Comparison of ENCODE assay signal across 11 cellular contexts in the genomic region with DNA sequence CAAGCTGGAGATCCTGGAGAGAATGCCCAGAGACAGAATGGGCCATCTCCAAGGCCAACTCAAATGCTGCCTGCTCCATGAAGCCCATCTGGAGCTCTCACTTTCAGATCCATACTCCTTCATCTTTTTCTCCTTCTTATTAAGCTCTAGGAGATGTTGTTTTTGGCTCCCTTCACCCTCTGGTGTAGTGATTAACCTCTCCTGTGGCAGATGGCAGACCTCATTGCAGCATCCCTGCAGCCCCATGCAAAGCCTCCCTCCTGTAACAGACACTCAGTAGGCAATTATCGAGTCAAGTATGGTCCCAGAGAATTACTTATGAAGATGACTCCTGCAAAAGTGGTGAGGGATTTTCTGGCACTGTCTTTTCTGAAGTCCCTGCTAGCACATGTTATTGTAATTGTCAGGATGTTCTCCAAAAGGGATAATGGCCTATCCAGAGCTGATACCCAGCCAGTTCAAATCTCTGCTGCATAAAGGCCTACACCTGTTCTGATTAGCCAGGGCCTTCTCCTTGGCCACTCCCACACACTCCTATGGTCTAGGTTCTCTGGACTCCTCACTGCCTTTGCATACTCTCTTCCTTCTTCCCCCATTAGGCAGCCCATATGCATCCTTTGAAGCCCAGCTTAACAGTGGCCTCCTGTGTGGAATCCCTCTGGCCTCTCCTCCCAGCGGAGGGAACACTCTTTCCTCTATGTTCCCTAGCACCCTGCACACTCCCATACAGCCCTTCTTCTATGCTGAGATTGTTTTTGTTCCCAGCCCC. TPM values are rescaled to one million over a fixed set of nuclear protein-coding genes. Genes with fewer than 3 reads are reported as not detected.
A peak's percentile ranks its signal among the peaks of the same experiment; 100 is the strongest.
DNase-seq lines count a peak whose midpoint lies in the region; ATAC-seq and TF ChIP-seq lines count a peak whose summit lies in the region.
"Had no signal": no experiment of that assay in that cellular context is flagged by ENCODE, and none has a peak within 500 bp of the region (broad histone marks: within the 10 kb centered on the region; RNA-seq: fewer than 3 reads in every experiment).

No MANE protein-coding gene starts in this region.

- no peak for ATAC-seq in activated CD8-positive, alpha-beta T cell treated with anti-CD3 and anti-CD28 coated beads, Interleukin-2, amount 10 ng/mL, durations not matched to agents 7 days and 5 days
- no peak for ATAC-seq in HG02642 (IDR thresholded peaks at IDR 0.05; ENCODE audit: poor library complexity, unreplicated experiment)
- ATAC-seq in GM18867 (IDR thresholded peaks at IDR 0.05; ENCODE audit: unreplicated experiment) = no peak

- POLR2A ChIA-PET in activated CD8-positive, alpha-beta T cell treated with anti-CD3 and anti-CD28 coated beads, Interleukin-2, amount 10 ng/mL, durations not matched to agents 7 days and 5 days (lab: Charles Lee) = interaction anchor here (1.0 to 2.0 kb wide), 3 partner anchors 10 to 238 kb away, joined by 5 to 12 read pairs (median 5); no protein-coding TSS in a partner anchor

- no peak overlapping the region for H3K4me3 Mint-ChIP-seq in activated CD8-positive, alpha-beta T cell treated with anti-CD3 and anti-CD28 coated beads, Interleukin-2, amount 10 ng/mL, durations not matched to agents 7 days and 5 days
- H3K4me3 Mint-ChIP-seq in nephron = no peak overlapping the region

- H3K4me2 ChIP-seq in Loucy (ENCODE audit: low read depth, low read length, poor library complexity, severe bottlenecking) = no peak overlapping the region

- no peaks in the 10 kb centered on the region for H4K20me1 ChIP-seq in Loucy (ENCODE audit: insufficient read depth, low read length, poor library complexity, severe bottlenecking)

- no peaks in the 10 kb centered on the region for H3K9me2 ChIP-seq in Loucy (replicated peaks; ENCODE audit: low read depth, low read length)

- TF ChIP-seq CTCF in Loucy (conservative IDR thresholded peaks at IDR 0.05; ENCODE audit: low read length) (no peak), nephron (IDR thresholded peaks at IDR 0.05; ENCODE audit: unreplicated experiment in 3 of 3) (no peak)

- H3K27ac Mint-ChIP-seq in activated CD8-positive, alpha-beta T cell treated with anti-CD3 and anti-CD28 coated beads, Interleukin-2, amount 10 ng/mL, durations not matched to agents 7 days and 5 days = peak overlapping the region; percentile 36
- peak overlapping the region in 2 of 3 experiments; percentile 4 to 71 for H3K27ac Mint-ChIP-seq in nephron

- no peak overlapping the region for H3K4me3 ChIP-seq in Loucy (ENCODE audit: low read length, poor library complexity, severe bottlenecking)
- H3K4me3 ChIP-seq: esophagus squamous epithelium had no signal

- peaks cover 88% of the 10 kb centered on the region for H3K4me1 ChIP-seq in Loucy (ENCODE audit: insufficient read depth, low read length, poor library complexity, severe bottlenecking)

- no peaks in the 10 kb centered on the region for H3K27me3 Mint-ChIP-seq in activated CD8-positive, alpha-beta T cell treated with anti-CD3 and anti-CD28 coated beads, Interleukin-2, amount 10 ng/mL, durations not matched to agents 7 days and 5 days (ENCODE audit: low read depth)
- peaks cover 5% of the 10 kb centered on the region for H3K27me3 Mint-ChIP-seq in nephron (ENCODE audit: low read depth)

- CTCF ChIA-PET in activated CD8-positive, alpha-beta T cell treated with anti-CD3 and anti-CD28 coated beads, Interleukin-2, amount 10 ng/mL, durations not matched to agents 7 days and 5 days (lab: Charles Lee) = interaction anchor here (1.2 to 1.6 kb wide), 3 partner anchors 10 to 17 kb away, joined by 3 to 4 read pairs (median 4); no protein-coding TSS in a partner anchor

- no peaks in the 10 kb centered on the region for H3K79me2 ChIP-seq in Loucy (ENCODE audit: insufficient read depth, low read length)

- DNase-seq in NCI-H1436 (lab: John Stamatoyannopoulos, UW) = peak; percentile 38
- no peak for DNase-seq in NCI-H1436 treated with DMSO at 0.1 percent for 48 hours (lab: John Stamatoyannopoulos, UW)
- no peak for DNase-seq in activated CD8-positive, alpha-beta T cell treated with anti-CD3 and anti-CD28 coated beads, Interleukin-2, amount 10 ng/mL, durations not matched to agents 7 days and 5 days
- no peak for DNase-seq in GM19238 (ENCODE audit: insufficient read length, low spot score)
- DNase-seq: esophagus squamous epithelium; NCI-H748 treated with DMSO at 0.1 percent for 48 hours; stimulated activated CD4-positive, alpha-beta T cell treated with anti-CD3 and anti-CD28 coated beads, Interleukin-15, amount 100 ng/mL, for 24 hours had no signal

- H3K9ac ChIP-seq in Loucy (ENCODE audit: low read depth, low read length, poor library complexity, severe bottlenecking) = peak overlapping the region; percentile 57

- no peaks in the 10 kb centered on the region for H3K9me3 Mint-ChIP-seq in activated CD8-positive, alpha-beta T cell treated with anti-CD3 and anti-CD28 coated beads, Interleukin-2, amount 10 ng/mL, durations not matched to agents 7 days and 5 days (ENCODE audit: insufficient read depth)
- H3K9me3 Mint-ChIP-seq in nephron = no peaks in the 10 kb centered on the region

- H2AFZ ChIP-seq in Loucy (ENCODE audit: low read length) = peak overlapping the region; percentile 68

- peaks cover 42% of the 10 kb centered on the region for H3K4me1 Mint-ChIP-seq in activated CD8-positive, alpha-beta T cell treated with anti-CD3 and anti-CD28 coated beads, Interleukin-2, amount 10 ng/mL, durations not matched to agents 7 days and 5 days (ENCODE audit: low read depth)
- peaks cover 56% of the 10 kb centered on the region for H3K4me1 Mint-ChIP-seq in nephron

- peaks cover 2% of the 10 kb centered on the region for H3K36me3 Mint-ChIP-seq in activated CD8-positive, alpha-beta T cell treated with anti-CD3 and anti-CD28 coated beads, Interleukin-2, amount 10 ng/mL, durations not matched to agents 7 days and 5 days (ENCODE audit: low read depth)
- no peaks in the 10 kb centered on the region for H3K36me3 Mint-ChIP-seq in nephron (ENCODE audit: low read depth)

- H3F3A ChIP-seq in Loucy (ENCODE audit: low read depth) = peaks cover 7% of the 10 kb centered on the region; the same call in 1 of the 2 replicates

- H3K9me3 ChIP-seq in Loucy (ENCODE audit: insufficient read depth, low read depth, low read length) = no peaks in the 10 kb centered on the region
- H3K9me3 ChIP-seq: esophagus squamous epithelium had no signal

- no peaks in the 10 kb centered on the region for H3K36me3 ChIP-seq in Loucy (ENCODE audit: insufficient read depth, low read length)
- H3K36me3 ChIP-seq: esophagus squamous epithelium had no signal

- H3K27me3 ChIP-seq in Loucy (ENCODE audit: insufficient read depth, low read length, poor library complexity, severe bottlenecking) = no peaks in the 10 kb centered on the region
- H3K27me3 ChIP-seq: esophagus squamous epithelium had no signal

RNA-seq across cellular contexts. Expression of a gene that starts 43.7 kb away (rescaled TPM):
- total RNA-seq in activated CD8-positive, alpha-beta T cell treated with anti-CD3 and anti-CD28 coated beads, Interleukin-2, amount 10 ng/mL, durations not matched to agents 7 days and 5 days = 10 to 100 TPM; 25.0 to 28.9 TPM
